Comparison of ENCODE assay signal across 22 cellular contexts in the genomic region with DNA sequence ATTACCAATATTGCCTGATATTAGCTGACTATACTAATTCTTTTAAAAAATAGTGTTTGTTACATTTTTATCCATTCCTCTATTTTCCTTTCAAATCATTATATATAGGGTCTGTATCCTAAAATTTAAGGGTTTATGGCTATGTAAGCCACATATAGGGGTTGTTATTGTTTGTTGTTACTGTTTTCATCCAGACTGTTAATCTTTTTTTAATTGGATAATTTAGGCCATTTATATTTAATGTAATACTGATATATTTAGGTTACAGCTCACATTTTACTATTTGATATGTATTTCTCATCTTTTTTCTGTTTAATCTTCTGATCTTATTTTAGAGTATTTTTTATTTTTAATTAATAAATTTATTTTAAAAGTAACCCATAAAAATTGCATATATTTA.
"Had no signal": no experiment of that assay in that cellular context is flagged by ENCODE, and none has a peak within 500 bp of the region (broad histone marks: within the 10 kb centered on the region; RNA-seq: fewer than 3 reads in every experiment).

No MANE protein-coding gene starts in this region.

- ATAC-seq: foreskin keratinocyte, gastrocnemius medialis, heart right ventricle, left colon, left lobe of liver, lower lobe of right lung, mucosa of descending colon had no signal

- H3K4me3 ChIP-seq: coronary artery, dorsolateral prefrontal cortex, esophagus muscularis mucosa, gastrocnemius medialis, heart right ventricle, left ventricle myocardium inferior, lower lobe of right lung, mucosa of descending colon had no signal

- H3K27ac ChIP-seq: coronary artery, dorsolateral prefrontal cortex, esophagus muscularis mucosa, foreskin keratinocyte, gastrocnemius medialis, heart right ventricle, left ventricle myocardium inferior, lower lobe of right lung had no signal

- DNase-seq: dermis blood vessel endothelial cell; dorsolateral prefrontal cortex; effector CD4-positive, alpha-beta T cell; effector memory CD4-positive, alpha-beta T cell; foreskin keratinocyte; gastrocnemius medialis; glutamatergic neuron; head of caudate nucleus; heart right ventricle; hippocampal formation; kidney glomerular epithelial cell; left colon; left ventricle myocardium inferior; lower lobe of right lung; mesenchymal stem cell; mucosa of descending colon; naive B cell had no signal

- H3K36me3 ChIP-seq: esophagus muscularis mucosa, gastrocnemius medialis, heart right ventricle, left ventricle myocardium inferior, lower lobe of right lung had no signal

- H3K9me3 ChIP-seq: gastrocnemius medialis had no signal

- FAIRE-seq: endothelial cell of umbilical vein, keratinocyte had no signal

- H3K27me3 ChIP-seq: esophagus muscularis mucosa, foreskin keratinocyte, gastrocnemius medialis, heart right ventricle had no signal

- H3K4me1 ChIP-seq: esophagus muscularis mucosa, foreskin keratinocyte, gastrocnemius medialis, heart right ventricle, left ventricle myocardium inferior, lower lobe of right lung had no signal
